Comparison of ENCODE assay signal across 1 cellular context in the genomic region with DNA sequence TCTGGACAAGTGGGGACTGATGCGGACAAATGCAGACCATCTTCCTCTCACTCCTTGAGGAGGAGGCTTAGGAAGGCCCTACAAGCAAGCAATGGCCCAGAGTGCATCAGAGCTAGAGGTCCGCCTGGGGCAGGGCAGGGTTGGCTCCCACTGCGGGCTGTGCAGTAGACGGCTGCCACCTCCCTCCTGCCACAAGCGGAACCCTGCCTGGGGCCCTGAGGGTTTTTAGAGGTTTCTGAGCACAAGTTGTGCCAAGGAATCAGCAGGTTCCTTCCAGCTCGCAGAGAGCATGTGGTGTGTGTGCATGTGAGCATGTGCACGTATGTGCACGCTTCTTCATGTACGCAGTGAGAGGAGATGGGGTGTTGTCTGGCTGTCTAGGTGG.
TF ChIP-seq lines count a peak whose summit lies in the region.

No MANE protein-coding gene starts in this region.

TF ChIP-seq in WTC11, 78 proteins besides CTCF, POLR2A, EP300 and RAD21:
- TF ChIP-seq NR1H2 (CRISPR knock-in tag; IDR thresholded peaks at IDR 0.05) = no peak
- no peak for TF ChIP-seq GABPB1 (CRISPR knock-in tag; IDR thresholded peaks at IDR 0.05)
- TF ChIP-seq ZNF263 (CRISPR knock-in tag; IDR thresholded peaks at IDR 0.05; ENCODE audit: low read depth) = no peak
- TF ChIP-seq, protein P1, sequence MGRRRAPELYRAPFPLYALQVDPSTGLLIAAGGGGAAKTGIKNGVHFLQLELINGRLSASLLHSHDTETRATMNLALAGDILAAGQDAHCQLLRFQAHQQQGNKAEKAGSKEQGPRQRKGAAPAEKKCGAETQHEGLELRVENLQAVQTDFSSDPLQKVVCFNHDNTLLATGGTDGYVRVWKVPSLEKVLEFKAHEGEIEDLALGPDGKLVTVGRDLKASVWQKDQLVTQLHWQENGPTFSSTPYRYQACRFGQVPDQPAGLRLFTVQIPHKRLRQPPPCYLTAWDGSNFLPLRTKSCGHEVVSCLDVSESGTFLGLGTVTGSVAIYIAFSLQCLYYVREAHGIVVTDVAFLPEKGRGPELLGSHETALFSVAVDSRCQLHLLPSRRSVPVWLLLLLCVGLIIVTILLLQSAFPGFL (CRISPR knock-in tag; IDR thresholded peaks at IDR 0.05; ENCODE audit: borderline replicate concordance) = no peak
- no peak for TF ChIP-seq TCF7 (CRISPR knock-in tag; IDR thresholded peaks at IDR 0.05; ENCODE audit: low read depth)
- TF ChIP-seq, protein P2, sequence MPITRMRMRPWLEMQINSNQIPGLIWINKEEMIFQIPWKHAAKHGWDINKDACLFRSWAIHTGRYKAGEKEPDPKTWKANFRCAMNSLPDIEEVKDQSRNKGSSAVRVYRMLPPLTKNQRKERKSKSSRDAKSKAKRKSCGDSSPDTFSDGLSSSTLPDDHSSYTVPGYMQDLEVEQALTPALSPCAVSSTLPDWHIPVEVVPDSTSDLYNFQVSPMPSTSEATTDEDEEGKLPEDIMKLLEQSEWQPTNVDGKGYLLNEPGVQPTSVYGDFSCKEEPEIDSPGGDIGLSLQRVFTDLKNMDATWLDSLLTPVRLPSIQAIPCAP (CRISPR knock-in tag; IDR thresholded peaks at IDR 0.05) = no peak
- TF ChIP-seq, protein P3, sequence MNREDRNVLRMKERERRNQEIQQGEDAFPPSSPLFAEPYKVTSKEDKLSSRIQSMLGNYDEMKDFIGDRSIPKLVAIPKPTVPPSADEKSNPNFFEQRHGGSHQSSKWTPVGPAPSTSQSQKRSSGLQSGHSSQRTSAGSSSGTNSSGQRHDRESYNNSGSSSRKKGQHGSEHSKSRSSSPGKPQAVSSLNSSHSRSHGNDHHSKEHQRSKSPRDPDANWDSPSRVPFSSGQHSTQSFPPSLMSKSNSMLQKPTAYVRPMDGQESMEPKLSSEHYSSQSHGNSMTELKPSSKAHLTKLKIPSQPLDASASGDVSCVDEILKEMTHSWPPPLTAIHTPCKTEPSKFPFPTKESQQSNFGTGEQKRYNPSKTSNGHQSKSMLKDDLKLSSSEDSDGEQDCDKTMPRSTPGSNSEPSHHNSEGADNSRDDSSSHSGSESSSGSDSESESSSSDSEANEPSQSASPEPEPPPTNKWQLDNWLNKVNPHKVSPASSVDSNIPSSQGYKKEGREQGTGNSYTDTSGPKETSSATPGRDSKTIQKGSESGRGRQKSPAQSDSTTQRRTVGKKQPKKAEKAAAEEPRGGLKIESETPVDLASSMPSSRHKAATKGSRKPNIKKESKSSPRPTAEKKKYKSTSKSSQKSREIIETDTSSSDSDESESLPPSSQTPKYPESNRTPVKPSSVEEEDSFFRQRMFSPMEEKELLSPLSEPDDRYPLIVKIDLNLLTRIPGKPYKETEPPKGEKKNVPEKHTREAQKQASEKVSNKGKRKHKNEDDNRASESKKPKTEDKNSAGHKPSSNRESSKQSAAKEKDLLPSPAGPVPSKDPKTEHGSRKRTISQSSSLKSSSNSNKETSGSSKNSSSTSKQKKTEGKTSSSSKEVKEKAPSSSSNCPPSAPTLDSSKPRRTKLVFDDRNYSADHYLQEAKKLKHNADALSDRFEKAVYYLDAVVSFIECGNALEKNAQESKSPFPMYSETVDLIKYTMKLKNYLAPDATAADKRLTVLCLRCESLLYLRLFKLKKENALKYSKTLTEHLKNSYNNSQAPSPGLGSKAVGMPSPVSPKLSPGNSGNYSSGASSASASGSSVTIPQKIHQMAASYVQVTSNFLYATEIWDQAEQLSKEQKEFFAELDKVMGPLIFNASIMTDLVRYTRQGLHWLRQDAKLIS (CRISPR knock-in tag; IDR thresholded peaks at IDR 0.05; ENCODE audit: borderline replicate concordance) = no peak
- no peak for TF ChIP-seq NFE2L1 (CRISPR knock-in tag; IDR thresholded peaks at IDR 0.05)
- TF ChIP-seq ZNF396 (CRISPR knock-in tag; IDR thresholded peaks at IDR 0.05; ENCODE audit: borderline replicate concordance) = no peak
- no peak for TF ChIP-seq RORB (CRISPR knock-in tag; IDR thresholded peaks at IDR 0.05)
